In the genomic region with DNA sequence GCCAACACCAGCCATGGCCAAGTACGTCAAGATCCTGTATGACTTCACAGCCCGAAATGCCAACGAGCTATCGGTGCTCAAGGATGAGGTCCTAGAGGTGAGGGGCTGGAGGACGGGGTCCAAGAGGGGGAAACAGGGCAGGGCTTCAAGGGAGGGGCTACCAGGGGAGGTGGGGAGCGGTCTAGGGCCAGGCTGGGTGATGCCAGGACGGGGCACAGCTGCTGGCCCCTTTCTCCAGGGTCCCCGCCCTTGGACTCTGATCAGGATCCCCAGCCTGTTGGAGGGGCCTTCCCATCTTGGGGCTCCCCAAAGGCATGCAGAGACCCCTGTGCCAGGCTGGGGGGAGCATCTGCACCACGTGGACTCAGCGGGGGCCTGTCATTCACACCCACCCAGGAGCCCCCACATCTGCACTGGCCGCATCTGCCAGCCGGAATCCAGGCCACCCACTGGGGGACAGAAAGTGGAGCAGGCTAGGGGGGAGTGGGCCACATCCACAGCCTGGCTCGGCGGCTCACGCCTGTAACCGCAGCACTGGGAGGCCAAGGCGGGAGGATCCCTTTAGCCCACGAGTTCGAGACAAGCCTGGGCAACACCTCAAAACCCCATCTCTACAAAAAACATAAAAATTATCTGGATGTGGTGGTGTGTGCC, we compare ENCODE assay signal across 14 cellular contexts. TPM values are rescaled to one million over a fixed set of nuclear protein-coding genes. Genes with fewer than 3 reads are reported as not detected.
A peak's percentile ranks its signal among the peaks of the same experiment; 100 is the strongest.
DNase-seq lines count a peak whose midpoint lies in the region; ATAC-seq and TF ChIP-seq lines count a peak whose summit lies in the region.
"Had no signal": no experiment of that assay in that cellular context is flagged by ENCODE, and none has a peak within 500 bp of the region (broad histone marks: within the 10 kb centered on the region; RNA-seq: fewer than 3 reads in every experiment).

No MANE protein-coding gene starts in this region.

- TF ChIP-seq CTCF in CD4-positive, alpha-beta T cell (IDR thresholded peaks at IDR 0.05) = no peak
- TF ChIP-seq CTCF in GM06990 (IDR thresholded peaks at IDR 0.05; ENCODE audit: insufficient read depth, low read length, poor library complexity, severe bottlenecking) (no peak), mesothelial cell of epicardium (IDR thresholded peaks at IDR 0.05; ENCODE audit: unreplicated experiment) (no peak), foreskin fibroblast (IDR thresholded peaks at IDR 0.05; ENCODE audit: low read depth, low read length) (no peak), CD14-positive monocyte (IDR thresholded peaks at IDR 0.05) (no peak)

- peaks cover 7% of the 10 kb centered on the region for H3K4me1 Mint-ChIP-seq in CD4-positive, alpha-beta T cell (ENCODE audit: low read depth)
- H3K4me1 Mint-ChIP-seq in activated CD8-positive, alpha-beta T cell treated with anti-CD3 and anti-CD28 coated beads, Interleukin-2, amount 10 ng/mL, durations not matched to agents 7 days and 5 days (ENCODE audit: low read depth) = peaks cover 25% of the 10 kb centered on the region
- H3K4me1 Mint-ChIP-seq in mesothelial cell of epicardium (peaks cover 3% of the 10 kb centered on the region), CD14-positive monocyte (peaks cover 28% of the 10 kb centered on the region)

- H3K27ac ChIP-seq in CD4-positive, alpha-beta T cell (ENCODE audit: low read depth, low read length) = no peak overlapping the region
- H3K27ac ChIP-seq: cardiac muscle cell, heart left ventricle, SK-N-MC had no signal

- H3K36me3 Mint-ChIP-seq in CD4-positive, alpha-beta T cell (ENCODE audit: low read depth) = no peaks in the 10 kb centered on the region
- no peaks in the 10 kb centered on the region for H3K36me3 Mint-ChIP-seq in activated CD8-positive, alpha-beta T cell treated with anti-CD3 and anti-CD28 coated beads, Interleukin-2, amount 10 ng/mL, durations not matched to agents 7 days and 5 days (ENCODE audit: low read depth)
- H3K36me3 Mint-ChIP-seq in mesothelial cell of epicardium (peaks cover 7% of the 10 kb centered on the region), CD14-positive monocyte (no peaks in the 10 kb centered on the region)

- intact Hi-C loops in CD4-positive, alpha-beta T cell (cut with DNase I, micrococcal nuclease) = loop anchor here (2.0 to 5.0 kb wide), 2 partner anchors 33 to 36 kb away; no protein-coding TSS in a partner anchor
- intact Hi-C loops in CD14-positive monocyte (cut with micrococcal nuclease) = loop anchor here in 1 of 2 donors (5.0 kb wide), 1 partner anchor 63 kb away; no protein-coding TSS in a partner anchor

- CTCF ChIA-PET in CD4-positive, alpha-beta T cell (lab: Charles Lee) = interaction anchor here (2.3 to 4.7 kb wide), 3 partner anchors 29 to 170 kb away, joined by 9 to 23 read pairs (median 16); partner anchors contain the start of genes DEAF1 and TMEM80
- CTCF ChIA-PET in activated CD8-positive, alpha-beta T cell treated with anti-CD3 and anti-CD28 coated beads, Interleukin-2, amount 10 ng/mL, durations not matched to agents 7 days and 5 days (lab: Charles Lee) = interaction anchor here (0.6 to 7.3 kb wide), 8 partner anchors 12 to 189 kb away, joined by 3 to 86 read pairs (median 5); partner anchors contain the start of genes DEAF1, TALDO1 and TMEM80

- no peaks in the 10 kb centered on the region for H3K9me3 Mint-ChIP-seq in CD4-positive, alpha-beta T cell
- H3K9me3 Mint-ChIP-seq in activated CD8-positive, alpha-beta T cell treated with anti-CD3 and anti-CD28 coated beads, Interleukin-2, amount 10 ng/mL, durations not matched to agents 7 days and 5 days (ENCODE audit: insufficient read depth) = no peaks in the 10 kb centered on the region
- H3K9me3 Mint-ChIP-seq in mesothelial cell of epicardium (no peaks in the 10 kb centered on the region), CD14-positive monocyte (peaks cover 0 to 21% (median 2%) of the 10 kb centered on the region in 7 donors)

- H3K27me3 ChIP-seq in CD4-positive, alpha-beta T cell (ENCODE audit: control insufficient read depth, insufficient read depth, low read length) = peaks cover 5% of the 10 kb centered on the region
- no peaks in the 10 kb centered on the region; the same call in 1 of the 2 replicates for H3K27me3 ChIP-seq in GM06990 (replicated peaks; ENCODE audit: control insufficient read depth, insufficient read depth, low read length)

- peak overlapping the region; percentile 48 for H3K4me3 Mint-ChIP-seq in CD4-positive, alpha-beta T cell
- peak overlapping the region; percentile 75 for H3K4me3 Mint-ChIP-seq in activated CD8-positive, alpha-beta T cell treated with anti-CD3 and anti-CD28 coated beads, Interleukin-2, amount 10 ng/mL, durations not matched to agents 7 days and 5 days
- H3K4me3 Mint-ChIP-seq in mesothelial cell of epicardium (peak overlapping the region; percentile 42), CD14-positive monocyte (peak overlapping the region in 1 of 2 donors; percentile 73)

- DNase-seq in CD4-positive, alpha-beta T cell = no peak
- DNase-seq in GM06990 (ENCODE audit: extremely low read depth, insufficient read length) (no peak), mesothelial cell of epicardium (ENCODE audit: low spot score in 2 of 2, unreplicated experiment in 2 of 2) (no peak), foreskin fibroblast (no peak), CD14-positive monocyte (ENCODE audit: low spot score) (no peak)
- no peak for DNase-seq in activated CD8-positive, alpha-beta T cell treated with anti-CD3 and anti-CD28 coated beads, Interleukin-2, amount 10 ng/mL, durations not matched to agents 7 days and 5 days
- DNase-seq in central memory CD4-positive, alpha-beta T cell = no peak
- DNase-seq: activated CD4-positive, CD25-positive, alpha-beta regulatory T cell; activated gamma-delta T cell; GDM1 had no signal

- POLR2A ChIA-PET in CD4-positive, alpha-beta T cell (lab: Charles Lee) = interaction anchor here (1.0 to 3.6 kb wide), 5 partner anchors 19 to 170 kb away, joined by 3 to 27 read pairs (median 4); partner anchors contain the start of gene PNPLA2
- POLR2A ChIA-PET in activated CD8-positive, alpha-beta T cell treated with anti-CD3 and anti-CD28 coated beads, Interleukin-2, amount 10 ng/mL, durations not matched to agents 7 days and 5 days (lab: Charles Lee) = interaction anchor here (0.5 to 3.0 kb wide), 8 partner anchors 22 to 218 kb away, joined by 3 to 24 read pairs (median 5); partner anchors contain the start of genes DEAF1, IRF7, RNH1 and RPLP2

- no peak overlapping the region for H3K27ac Mint-ChIP-seq in CD4-positive, alpha-beta T cell
- peak overlapping the region; percentile 72 for H3K27ac Mint-ChIP-seq in activated CD8-positive, alpha-beta T cell treated with anti-CD3 and anti-CD28 coated beads, Interleukin-2, amount 10 ng/mL, durations not matched to agents 7 days and 5 days
- H3K27ac Mint-ChIP-seq in mesothelial cell of epicardium (no peak overlapping the region), CD14-positive monocyte (no peak overlapping the region)

- no peaks in the 10 kb centered on the region for H3K36me3 ChIP-seq in GM06990 (ENCODE audit: control insufficient read depth, insufficient read depth, low read length)
- H3K36me3 ChIP-seq: cardiac muscle cell, heart left ventricle had no signal

- H3K9me3 ChIP-seq in CD4-positive, alpha-beta T cell (ENCODE audit: control insufficient read depth, low read length) = no peaks in the 10 kb centered on the region
- H3K9me3 ChIP-seq: heart left ventricle had no signal

- H3K4me3 ChIP-seq in GM06990 (replicated peaks; ENCODE audit: low read depth, low read length) (peak overlapping the region; percentile 45; the same call in 1 of the 2 replicates), foreskin fibroblast (ENCODE audit: low read depth in 1 of 2, low read length in 2 of 2) (no peak overlapping the region)
- H3K4me3 ChIP-seq: SK-N-MC had no signal

- ATAC-seq in CD4-positive, alpha-beta T cell (ENCODE audit: poor library complexity) = no peak
- ATAC-seq in activated CD8-positive, alpha-beta T cell treated with anti-CD3 and anti-CD28 coated beads, Interleukin-2, amount 10 ng/mL, durations not matched to agents 7 days and 5 days = no peak
- ATAC-seq: heart left ventricle, left lobe of liver had no signal

- H3K27me3 Mint-ChIP-seq in CD4-positive, alpha-beta T cell = peaks cover 20% of the 10 kb centered on the region
- H3K27me3 Mint-ChIP-seq in activated CD8-positive, alpha-beta T cell treated with anti-CD3 and anti-CD28 coated beads, Interleukin-2, amount 10 ng/mL, durations not matched to agents 7 days and 5 days (ENCODE audit: low read depth) = peaks cover 17% of the 10 kb centered on the region
- H3K27me3 Mint-ChIP-seq in mesothelial cell of epicardium (ENCODE audit: low read depth) (peaks cover 24% of the 10 kb centered on the region), CD14-positive monocyte (ENCODE audit: low read depth in 3 of 3) (peaks cover 31 to 78% (median 50%) of the 10 kb centered on the region in 3 donors)

RNA-seq across cellular contexts. Expression of gene EPS8L2, which starts 18.8 kb away (rescaled TPM):
- 1 to 10 TPM; 3.5 to 4.0 TPM for total RNA-seq in CD4-positive, alpha-beta T cell
- total RNA-seq in activated CD8-positive, alpha-beta T cell treated with anti-CD3 and anti-CD28 coated beads, Interleukin-2, amount 10 ng/mL, durations not matched to agents 7 days and 5 days = 10 to 100 TPM; 13.9 to 15.0 TPM
- 105 to 112 TPM (median 111 TPM) in 3 replicates for total RNA-seq in mesothelial cell of epicardium
- not detected for polyA plus RNA-seq in CD14-positive monocyte

RNA-seq across cellular contexts. Expression of gene TALDO1, which starts 22.4 kb away (rescaled TPM):
- total RNA-seq in CD4-positive, alpha-beta T cell = 10 to 100 TPM; 26.2 to 27.7 TPM
- 100 to 1,000 TPM; 278 to 289 TPM for total RNA-seq in activated CD8-positive, alpha-beta T cell treated with anti-CD3 and anti-CD28 coated beads, Interleukin-2, amount 10 ng/mL, durations not matched to agents 7 days and 5 days
- total RNA-seq in mesothelial cell of epicardium = 86.9 to 97.5 TPM (median 89.7 TPM) in 3 replicates
- 1,000 to 10,000 TPM; 1,224 to 1,249 TPM for polyA plus RNA-seq in CD14-positive monocyte

RNA-seq across cellular contexts. Expression of gene TMEM80, which starts 29.2 kb away (rescaled TPM):
- 10 to 100 TPM; 21.0 to 22.0 TPM for total RNA-seq in CD4-positive, alpha-beta T cell
- 10 to 100 TPM; 27.1 to 29.8 TPM for total RNA-seq in activated CD8-positive, alpha-beta T cell treated with anti-CD3 and anti-CD28 coated beads, Interleukin-2, amount 10 ng/mL, durations not matched to agents 7 days and 5 days
- 25.7 to 30.7 TPM (median 28.7 TPM) in 3 replicates for total RNA-seq in mesothelial cell of epicardium
- 10 to 100 TPM; 31.6 to 37.3 TPM for polyA plus RNA-seq in CD14-positive monocyte

RNA-seq across cellular contexts. Expression of gene DEAF1, which starts 29.8 kb away (rescaled TPM):
- total RNA-seq in CD4-positive, alpha-beta T cell = 10 to 100 TPM; 68.4 to 79.6 TPM
- total RNA-seq in activated CD8-positive, alpha-beta T cell treated with anti-CD3 and anti-CD28 coated beads, Interleukin-2, amount 10 ng/mL, durations not matched to agents 7 days and 5 days = 10 to 100 TPM; 34.1 to 36.7 TPM
- total RNA-seq in mesothelial cell of epicardium = 59.6 to 64.9 TPM (median 64.0 TPM) in 3 replicates
- polyA plus RNA-seq in CD14-positive monocyte = 10 to 100 TPM; 18.0 to 22.2 TPM

RNA-seq across cellular contexts. Expression of gene GATD1, which starts 52.4 kb away (rescaled TPM):
- total RNA-seq in CD4-positive, alpha-beta T cell = 10 to 100 TPM; 14.7 to 16.1 TPM
- total RNA-seq in activated CD8-positive, alpha-beta T cell treated with anti-CD3 and anti-CD28 coated beads, Interleukin-2, amount 10 ng/mL, durations not matched to agents 7 days and 5 days = 10 to 100 TPM; 52.1 to 63.2 TPM
- total RNA-seq in mesothelial cell of epicardium = 81.1 to 91.2 TPM (median 83.9 TPM) in 3 replicates
- polyA plus RNA-seq in CD14-positive monocyte = 1 to 10 TPM; 4.5 to 4.6 TPM
